In genomic region chr10:119042169-119042568, GRCh38 we compare ENCODE assay signal across 1 cellular context.
TF ChIP-seq lines count a peak whose summit lies in the region.

No MANE protein-coding gene starts in this region.

TF ChIP-seq in GM12891, 5 proteins besides CTCF, POLR2A, EP300 and RAD21:
- TF ChIP-seq POU2F2 (IDR thresholded peaks at IDR 0.05; ENCODE audit: low read depth, low read length): no peak
- TF ChIP-seq TAF1 (IDR thresholded peaks at IDR 0.05; ENCODE audit: low read depth, low read length): no peak
- TF ChIP-seq SPI1 (IDR thresholded peaks at IDR 0.05; ENCODE audit: low read depth, low read length): no peak
- no peak; the same call in 1 of the 2 replicates for TF ChIP-seq POLR2AphosphoS5 (IDR thresholded peaks at IDR 0.05; ENCODE audit: low read depth, low read length)
- no peak for TF ChIP-seq PAX5 (IDR thresholded peaks at IDR 0.05; ENCODE audit: insufficient read depth, low read length, severe bottlenecking)
